In genomic region chr7:155690655-155691054, GRCh38 we compare ENCODE assay signal across 6 cellular contexts. TPM values are rescaled to one million over a fixed set of nuclear protein-coding genes. Genes with fewer than 3 reads are reported as not detected.
DNase-seq lines count a peak whose midpoint lies in the region; ATAC-seq, FAIRE-seq and TF ChIP-seq lines count a peak whose summit lies in the region.
"Not testable (repeated sequence)": the region's sequence is repeated elsewhere in the genome, so short reads cannot be mapped to it uniquely, and the experiment has no call there.

No MANE protein-coding gene starts in this region.

- not testable (repeated sequence) for H3K4me2 ChIP-seq in K562 (ENCODE audit: insufficient read depth, low read length)

- H2AFZ ChIP-seq in K562 (ENCODE audit: low read depth, low read length) = not testable (repeated sequence)

- peaks cover 65% of the 10 kb centered on the region for H3K79me2 ChIP-seq in K562 (ENCODE audit: control insufficient read depth, insufficient read depth, low read length)

- H3K27me3 ChIP-seq in K562 (ENCODE audit: control insufficient read depth in 2 of 2, insufficient read depth in 2 of 2, low read length in 2 of 2) = not testable (repeated sequence)

- not testable (repeated sequence) for TF ChIP-seq CTCF in WTC11 (IDR thresholded peaks at IDR 0.05); K562 (IDR thresholded peaks at IDR 0.05 in 2 of 3, conservative IDR thresholded peaks at IDR 0.05 in 1 of 3; ENCODE audit: insufficient read depth in 2 of 3, low read depth in 1 of 3, low read length in 3 of 3); endothelial cell (IDR thresholded peaks at IDR 0.05; ENCODE audit: unreplicated experiment)

- H3K27me3 Mint-ChIP-seq in WTC11 (ENCODE audit: low read depth); activated T-cell treated with anti-CD3 and anti-CD28 coated beads, Interleukin-2, amount 50 U/mL, for 24 hours; endothelial cell (ENCODE audit: unreplicated experiment); memory B cell; stimulated activated naive B cell treated with anti-CD40 and anti-IgM and Interleukin-4, amounts not matched to agents 10 μg/mL and 1 μg/mL and 100 μg/mL, for 72 hours: not testable (repeated sequence)

- not testable (repeated sequence) for H3K9me1 ChIP-seq in K562 (ENCODE audit: control insufficient read depth, insufficient read depth, low read length)

- POLR2A ChIA-PET in WTC11 (lab: Charles Lee); K562 (lab: Yijun Ruan, JAX): not testable (repeated sequence)

- CTCF ChIA-PET in WTC11 (lab: Charles Lee) = interaction anchor here (1.5 to 3.0 kb wide), 2 partner anchors 26 to 92 kb away, joined by 4 to 22 read pairs; no protein-coding TSS in a partner anchor
- CTCF ChIA-PET in K562 (lab: Yijun Ruan, JAX; ENCODE audit: low intra/inter-chr PET ratio) = not testable (repeated sequence)

- H3K9me3 ChIP-seq in K562 (replicated peaks; ENCODE audit: control insufficient read depth, insufficient read depth, low read depth, low read length) = not testable (repeated sequence)

- TF ChIP-seq POLR2A in K562 (conservative IDR thresholded peaks at IDR 0.05) = not testable (repeated sequence)

- not testable (repeated sequence) for H3K9me3 Mint-ChIP-seq in WTC11; activated T-cell treated with anti-CD3 and anti-CD28 coated beads, Interleukin-2, amount 50 U/mL, for 24 hours; endothelial cell (ENCODE audit: unreplicated experiment); memory B cell; stimulated activated naive B cell treated with anti-CD40 and anti-IgM and Interleukin-4, amounts not matched to agents 10 μg/mL and 1 μg/mL and 100 μg/mL, for 72 hours

- BruUV-seq in K562 (replicated peaks; lab: Mats Ljungman, UMichigan) = not testable (repeated sequence)

- not testable (repeated sequence) for H3K27ac ChIP-seq in K562 (ENCODE audit: extremely low read depth, low read depth, low read length)

- ATAC-seq in WTC11; K562; memory B cell (ENCODE audit: low read depth); stimulated activated naive B cell treated with anti-CD40 and anti-IgM and Interleukin-4, amounts not matched to agents 10 μg/mL and 1 μg/mL and 100 μg/mL, for 72 hours (replicated peaks): not testable (repeated sequence)

- intact Hi-C loops in K562 (cut with micrococcal nuclease) = not testable (repeated sequence)

- not testable (repeated sequence) for FAIRE-seq in K562 (lab: Jason Lieb, UNC)

- not testable (repeated sequence) for H3K4me3 ChIP-seq in K562

- in situ Hi-C loops in K562 (cut with MboI) = not testable (repeated sequence)

- H3K4me1 Mint-ChIP-seq in WTC11 (peaks cover 44% of the 10 kb centered on the region), endothelial cell (ENCODE audit: unreplicated experiment) (peaks cover 48% of the 10 kb centered on the region), memory B cell (peaks cover 38% of the 10 kb centered on the region)
- peaks cover 79% of the 10 kb centered on the region for H3K4me1 Mint-ChIP-seq in activated T-cell treated with anti-CD3 and anti-CD28 coated beads, Interleukin-2, amount 50 U/mL, for 24 hours (ENCODE audit: low read depth)
- peaks cover 34 to 52% of the 10 kb centered on the region in 2 donors for H3K4me1 Mint-ChIP-seq in stimulated activated naive B cell treated with anti-CD40 and anti-IgM and Interleukin-4, amounts not matched to agents 10 μg/mL and 1 μg/mL and 100 μg/mL, for 72 hours

- 0 out of 2 replicates have a peak overlapping the region, but pooled peaks have one; percentile 11 for H3K27ac Mint-ChIP-seq in WTC11
- H3K27ac Mint-ChIP-seq in activated T-cell treated with anti-CD3 and anti-CD28 coated beads, Interleukin-2, amount 50 U/mL, for 24 hours = peak overlapping the region; percentile 45
- not testable (repeated sequence) for H3K27ac Mint-ChIP-seq in endothelial cell (ENCODE audit: unreplicated experiment)
- peak overlapping the region; percentile 6 for H3K27ac Mint-ChIP-seq in memory B cell
- peak overlapping the region; percentile 53 for H3K27ac Mint-ChIP-seq in stimulated activated naive B cell treated with anti-CD40 and anti-IgM and Interleukin-4, amounts not matched to agents 10 μg/mL and 1 μg/mL and 100 μg/mL, for 72 hours

- not testable (repeated sequence) for H3K4me3 Mint-ChIP-seq in WTC11; activated T-cell treated with anti-CD3 and anti-CD28 coated beads, Interleukin-2, amount 50 U/mL, for 24 hours; memory B cell; stimulated activated naive B cell treated with anti-CD40 and anti-IgM and Interleukin-4, amounts not matched to agents 10 μg/mL and 1 μg/mL and 100 μg/mL, for 72 hours
- H3K4me3 Mint-ChIP-seq in endothelial cell (ENCODE audit: unreplicated experiment) = peak overlapping the region; percentile 13

- peaks cover 22% of the 10 kb centered on the region for H3K36me3 Mint-ChIP-seq in WTC11
- H3K36me3 Mint-ChIP-seq in activated T-cell treated with anti-CD3 and anti-CD28 coated beads, Interleukin-2, amount 50 U/mL, for 24 hours (ENCODE audit: low read depth) = peaks cover 66% of the 10 kb centered on the region
- peaks cover 32% of the 10 kb centered on the region for H3K36me3 Mint-ChIP-seq in endothelial cell (ENCODE audit: low read depth, unreplicated experiment)
- H3K36me3 Mint-ChIP-seq in memory B cell = peaks cover 36% of the 10 kb centered on the region
- peaks cover 37 to 58% of the 10 kb centered on the region in 2 donors for H3K36me3 Mint-ChIP-seq in stimulated activated naive B cell treated with anti-CD40 and anti-IgM and Interleukin-4, amounts not matched to agents 10 μg/mL and 1 μg/mL and 100 μg/mL, for 72 hours

- not testable (repeated sequence) for TF ChIP-seq EP300 in K562 (IDR thresholded peaks at IDR 0.05; ENCODE audit: low read length)

- H4K20me1 ChIP-seq in K562 (replicated peaks; ENCODE audit: control insufficient read depth, insufficient read depth, low read length) = not testable (repeated sequence)

- whole genome bisulfite sequencing in K562 (ENCODE audit: insufficient coverage, low coverage, missing lambda C conversion rate) = 77% methylated on average over 3 of the region's 3 CpGs

- not testable (repeated sequence) for H3K9ac ChIP-seq in K562 (ENCODE audit: insufficient read depth in 1 of 2, low read depth in 2 of 2, low read length in 2 of 2)

- H3K4me1 ChIP-seq in K562 (replicated peaks in 1 of 2; ENCODE audit: control insufficient read depth in 2 of 2, insufficient read depth in 2 of 2, low read length in 2 of 2) = not testable (repeated sequence)

- H3K36me3 ChIP-seq in K562 (ENCODE audit: control insufficient read depth, insufficient read depth, low read length) = peaks cover 21% of the 10 kb centered on the region; the same call in 2 of the 3 replicates

- not testable (repeated sequence) for DNase-seq in WTC11 (ENCODE audit: low spot score); activated T-cell treated with anti-CD3 and anti-CD28 coated beads, Interleukin-2, amount 50 U/mL, for 24 hours; K562 (ENCODE audit: extremely low read depth in 1 of 4, low spot score in 3 of 4); endothelial cell (ENCODE audit: low spot score); memory B cell (ENCODE audit: low spot score in 2 of 2); stimulated activated naive B cell treated with anti-CD40 and anti-IgM and Interleukin-4, amounts not matched to agents 10 μg/mL and 1 μg/mL and 100 μg/mL, for 72 hours

- not testable (repeated sequence) for TF ChIP-seq RAD21 in K562 (CRISPR knock-in tag; conservative IDR thresholded peaks at IDR 0.05 in 1 of 2, IDR thresholded peaks at IDR 0.05 in 1 of 2)

TF ChIP-seq in WTC11, 78 proteins besides CTCF, POLR2A, EP300 and RAD21:
- peak; percentile 76 for TF ChIP-seq ZNF317 (CRISPR knock-in tag; IDR thresholded peaks at IDR 0.05; ENCODE audit: borderline replicate concordance, low read depth)

TF ChIP-seq in K562, 482 proteins besides CTCF, POLR2A, EP300 and RAD21:
- TF ChIP-seq ZNF507 (tag; conservative IDR thresholded peaks at IDR 0.05) = peak; percentile 50; the same call in 1 of the 2 replicates
TF ChIP-seq in K562: peak in this region for 1; not testable (repeated sequence) for 481.

RNA-seq across cellular contexts. Expression of gene RBM33, which starts 46.2 kb away (rescaled TPM):
- total RNA-seq in WTC11 (2021) = 77.1 to 81.8 TPM (median 77.9 TPM) in 3 replicates
- total RNA-seq in K562 (2011; cell fraction: chromatin; rRNA removed; ENCODE audit: low replicate concordance) = 115 and 326 TPM in 2 replicates
- total RNA-seq in K562 (2011; cell fraction: nucleolus; rRNA removed) = 62.0 and 78.6 TPM in 2 replicates
- 144 and 212 TPM in 2 replicates for total RNA-seq in K562 (2011; cell fraction: nucleoplasm; rRNA removed)
- total RNA-seq in K562 (2014; rRNA removed) = 29.9 and 41.8 TPM in 2 replicates
- 39.3 and 47.4 TPM in 2 replicates for total RNA-seq in K562 (2014; rRNA removed; fragmentation: Illumina TruSeq; extraction: Trizol)
- 32.8 and 33.9 TPM in 2 replicates for total RNA-seq in K562 (2015; rRNA removed; fragmentation: Illumina TruSeq; extraction: Trizol)
- 67.6 and 80.7 TPM in 2 replicates for total RNA-seq in K562 (2021)
- 16.1 and 17.0 TPM in 2 replicates for polyA plus RNA-seq in K562 (2011; rRNA removed)
- polyA plus RNA-seq in K562 (2011; cell fraction: cytosol; rRNA removed) = 11.1 and 15.9 TPM in 2 replicates
- 97.0 and 123 TPM in 2 replicates for polyA plus RNA-seq in K562 (2011; cell fraction: nucleus; rRNA removed)
- 23.0 and 24.9 TPM in 2 replicates for polyA plus RNA-seq in K562 (2012)
- polyA plus RNA-seq in K562 (2014; fragmentation: Illumina TruSeq; extraction: Trizol) = 23.0 and 28.7 TPM in 2 replicates
- polyA plus RNA-seq in K562 (2014; fragmentation: Nextera tagmentation; extraction: Ambion mirVana) = 1 to 10 TPM; 4.4 to 4.7 TPM
- polyA plus RNA-seq in K562 (2014; rRNA removed) = 27.3 and 31.7 TPM in 2 replicates
- polyA minus RNA-seq in K562 (2011; rRNA and poly(A)+ RNA removed) = 84.2 and 91.2 TPM in 2 replicates
- polyA minus RNA-seq in K562 (2011; cell fraction: cytosol; rRNA and poly(A)+ RNA removed) = 23.9 and 28.3 TPM in 2 replicates
- polyA minus RNA-seq in K562 (2011; cell fraction: nucleus; rRNA and poly(A)+ RNA removed) = 74.0 and 74.6 TPM in 2 replicates
- total RNA-seq in endothelial cell (ENCODE audit: unreplicated experiment) = 65.3 TPM
